Comparison of ENCODE assay signal across 8 cellular contexts in the genomic region with DNA sequence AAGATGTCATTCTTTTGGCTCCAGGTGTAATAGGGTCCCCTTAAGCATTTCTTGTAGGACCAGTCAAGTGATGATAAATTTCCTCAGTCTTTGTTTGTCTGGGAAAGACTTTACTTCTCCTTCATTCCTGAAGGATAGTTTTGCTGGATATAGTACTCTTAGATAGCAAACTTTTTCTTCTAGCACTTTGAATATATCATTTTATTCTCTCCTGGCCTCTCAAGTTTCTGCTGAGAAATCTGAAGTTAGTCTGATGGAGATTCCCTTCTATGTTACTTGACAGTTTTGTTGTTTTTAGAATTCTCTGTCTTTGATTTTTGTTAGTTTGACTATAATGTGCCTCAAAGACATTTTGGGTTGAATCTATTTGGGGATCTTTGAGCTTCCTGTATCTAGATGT.
"Had no signal": no experiment of that assay in that cellular context is flagged by ENCODE, and none has a peak within 500 bp of the region (broad histone marks: within the 10 kb centered on the region; RNA-seq: fewer than 3 reads in every experiment).

No MANE protein-coding gene starts in this region.

- FAIRE-seq: G401.6, GM12878, GM12891, GM12892, GM18507, GM19239 had no signal

- H3K4me3 ChIP-seq: GM12878 had no signal

- DNase-seq: GDM1, GF-D8 had no signal

- ATAC-seq: GM12878 had no signal
